Comparison of ENCODE assay signal across 17 cellular contexts in the genomic region with DNA sequence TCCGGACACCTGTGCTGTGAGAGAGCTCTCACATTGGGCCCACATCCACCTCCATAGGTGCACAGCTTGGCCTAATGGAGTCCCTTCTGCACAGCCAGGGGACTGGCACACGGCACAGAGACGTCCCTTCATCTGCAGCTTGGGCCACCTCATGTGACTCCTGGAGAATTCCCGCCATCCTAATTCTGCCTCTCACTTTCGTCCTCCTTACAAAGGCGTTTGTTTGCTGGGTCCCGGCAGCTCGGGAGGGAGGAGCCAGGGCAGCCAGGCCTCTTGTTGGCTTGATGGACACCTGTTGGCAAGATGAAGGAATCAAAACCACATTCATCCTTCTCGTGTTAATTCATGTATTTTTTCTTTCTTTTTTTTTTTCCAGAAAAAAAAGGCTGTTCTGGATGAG. TPM values are rescaled to one million over a fixed set of nuclear protein-coding genes. Genes with fewer than 3 reads are reported as not detected.
DNase-seq lines count a peak whose midpoint lies in the region; ATAC-seq and TF ChIP-seq lines count a peak whose summit lies in the region.
"Had no signal": no experiment of that assay in that cellular context is flagged by ENCODE, and none has a peak within 500 bp of the region (broad histone marks: within the 10 kb centered on the region; RNA-seq: fewer than 3 reads in every experiment).

No MANE protein-coding gene starts in this region.

- H3K4me1 ChIP-seq in HCT116 (ENCODE audit: control insufficient read depth in 1 of 2, insufficient read depth in 2 of 2, low read length in 2 of 2): no peaks in the 10 kb centered on the region
- H3K4me1 ChIP-seq in neuronal stem cell (ENCODE audit: control insufficient read depth in 2 of 2, insufficient read depth in 1 of 2, low read depth in 1 of 2, low read length in 2 of 2): peaks cover 0 to 4% of the 10 kb centered on the region in 2 donors

- WGBS in neuronal stem cell (ENCODE audit: extremely low coverage in 2 of 2, insufficient read length in 2 of 2, insufficient replicate concordance in 1 of 2), 2 donors: no CpG with 5 or more reads among the region's 9 CpGs

- peaks cover 3 to 8% of the 10 kb centered on the region in 2 experiments; a peak in 2 of 4 replicates for H3K36me3 ChIP-seq in HCT116 (ENCODE audit: control insufficient read depth in 1 of 2, insufficient read depth in 2 of 2, low read length in 2 of 2)
- peaks cover 9 to 52% of the 10 kb centered on the region in 2 donors for H3K36me3 ChIP-seq in neuronal stem cell (replicated peaks in 1 of 2; ENCODE audit: control insufficient read depth in 2 of 2, insufficient read depth in 2 of 2, low read length in 2 of 2)

- no peaks in the 10 kb centered on the region for H4K20me1 ChIP-seq in HCT116 (ENCODE audit: insufficient read depth)

- no peaks in the 10 kb centered on the region for H3K79me2 ChIP-seq in HCT116 (ENCODE audit: insufficient read depth, low read length)

- H3K9me2 ChIP-seq in HCT116 (ENCODE audit: insufficient read depth): no peaks in the 10 kb centered on the region

- H3K9ac ChIP-seq in HCT116 (ENCODE audit: low read length) (no peak overlapping the region), neuronal stem cell (ENCODE audit: low read depth, low read length, poor library complexity) (no peak overlapping the region)

- H3K9me3 ChIP-seq in HCT116 (ENCODE audit: control insufficient read depth in 1 of 2, insufficient read depth in 1 of 2, low read depth in 1 of 2, low read length in 2 of 2): no peaks in the 10 kb centered on the region
- H3K9me3 ChIP-seq in neuronal stem cell (replicated peaks in 1 of 2; ENCODE audit: control insufficient read depth in 2 of 2, insufficient read depth in 1 of 2, low read depth in 1 of 2, low read length in 2 of 2): no peaks in the 10 kb centered on the region

- no peak overlapping the region for H2BK5ac ChIP-seq in neuronal stem cell (ENCODE audit: low read length)

- no peak for TF ChIP-seq RAD21 in HCT116 (IDR thresholded peaks at IDR 0.05; ENCODE audit: low read depth)

- H2BK120ac ChIP-seq in neuronal stem cell (ENCODE audit: low read depth, low read length): no peak overlapping the region

- H3K79me1 ChIP-seq in neuronal stem cell (ENCODE audit: low read depth, low read length): peaks cover 1% of the 10 kb centered on the region

- intact Hi-C loops in HCT116 (cut with micrococcal nuclease): no loop called here

- H3K27me3 ChIP-seq in HCT116 (ENCODE audit: insufficient read depth, low read length) (no peaks in the 10 kb centered on the region), neuronal stem cell (ENCODE audit: control insufficient read depth in 3 of 3, insufficient read depth in 3 of 3, low read depth in 1 of 3, low read length in 3 of 3) (no peaks in the 10 kb centered on the region)

- peak overlapping the region; percentile 63 for H3K18ac ChIP-seq in neuronal stem cell (ENCODE audit: low read length)

- no peak overlapping the region for H4K8ac ChIP-seq in neuronal stem cell (ENCODE audit: low read depth, low read length)

- H3K4me3 ChIP-seq in HCT116 (replicated peaks in 1 of 2; ENCODE audit: low read depth in 1 of 2, low read length in 2 of 2) (no peak overlapping the region), epithelial cell of esophagus (ENCODE audit: low read length) (no peak overlapping the region), neuronal stem cell (ENCODE audit: low read length in 2 of 2) (no peak overlapping the region)
- H3K4me3 ChIP-seq: SK-N-MC had no signal

- H3K4ac ChIP-seq in neuronal stem cell (ENCODE audit: low read length): no peak overlapping the region

- H2AK5ac ChIP-seq in neuronal stem cell (ENCODE audit: low read depth, low read length): peak overlapping the region; percentile 2

- H4K91ac ChIP-seq in neuronal stem cell (ENCODE audit: low read depth, low read length, poor library complexity): no peak overlapping the region

- RAD21 ChIA-PET in HCT116 (lab: Charles Lee; ENCODE audit: low non-redundant PET in 1 of 2, low total read pairs in 2 of 2, uncharacterized antibody in 2 of 2, unreplicated experiment in 2 of 2): no interaction called here

- CTCF ChIA-PET in HCT116 (lab: Charles Lee): no interaction called here

- H3K4me2 ChIP-seq in HCT116 (ENCODE audit: low read length) (no peak overlapping the region), neuronal stem cell (ENCODE audit: insufficient read depth, low read length, poor library complexity, severe bottlenecking) (no peak overlapping the region)

- H2BK15ac ChIP-seq in neuronal stem cell (ENCODE audit: low read length): no peak overlapping the region

- H2AFZ ChIP-seq in HCT116 (ENCODE audit: low read depth, low read length, poor library complexity, severe bottlenecking) (no peak overlapping the region), neuronal stem cell (ENCODE audit: low read length) (no peak overlapping the region)

- no peak for TF ChIP-seq POLR2A in HCT116 (IDR thresholded peaks at IDR 0.05; ENCODE audit: borderline replicate concordance, extremely low read depth, insufficient read depth, insufficient read length)

- H3K27ac ChIP-seq in 22Rv1 (no peak overlapping the region), HCT116 (ENCODE audit: low read depth, low read length) (no peak overlapping the region), neuronal stem cell (replicated peaks; ENCODE audit: low read length) (peak overlapping the region; percentile 27)
- H3K27ac ChIP-seq: SK-N-MC had no signal

- TF ChIP-seq CTCF in 22Rv1 (IDR thresholded peaks at IDR 0.05) (0 out of 2 replicates have a peak, but pooled peaks have one; percentile 8), HCT116 (IDR thresholded peaks at IDR 0.05 in 2 of 3, conservative IDR thresholded peaks at IDR 0.05 in 1 of 3; ENCODE audit: borderline replicate concordance in 1 of 3, insufficient read depth in 1 of 3, low read depth in 2 of 3, low read length in 2 of 3) (no peak), epithelial cell of esophagus (IDR thresholded peaks at IDR 0.05; ENCODE audit: insufficient read depth, low read depth, low read length, missing control alignments) (peak; percentile 5)

- POLR2A ChIA-PET in HCT116 (lab: Charles Lee): no interaction called here

- ATAC-seq in HCT116 (peak; percentile 55), GM18867 (IDR thresholded peaks at IDR 0.05; ENCODE audit: unreplicated experiment) (no peak), HG03520 (IDR thresholded peaks at IDR 0.05; ENCODE audit: unreplicated experiment) (no peak)

- DNase-seq in HCT116 (ENCODE audit: low read depth, low spot score) (no peak), epithelial cell of esophagus (ENCODE audit: low read depth) (no peak), neuronal stem cell (ENCODE audit: low spot score) (no peak), NCI-H345 treated with DMSO at 0.1 percent for 48 hours (lab: John Stamatoyannopoulos, UW; ENCODE audit: unreplicated experiment) (no peak), DMS53 (lab: John Stamatoyannopoulos, UW) (no peak)
- DNase-seq: 8988T; Calu3; CD4-positive, alpha-beta T cell; KBM-7; NCI-H1105; NCI-H2081; NCI-H748 treated with DMSO at 0.1 percent for 48 hours; Right ventricle myocardium superior had no signal

- no peak overlapping the region for H2BK12ac ChIP-seq in neuronal stem cell (ENCODE audit: low read length)

- H3K14ac ChIP-seq in neuronal stem cell (ENCODE audit: low read length): peak overlapping the region; percentile 72

- H3K23ac ChIP-seq in neuronal stem cell (ENCODE audit: low read depth, low read length, poor library complexity): no peak overlapping the region

- BruUV-seq in HCT116 (replicated peaks; lab: Mats Ljungman, UMichigan): no TSS peak

TF ChIP-seq in HCT116, 20 proteins besides CTCF, POLR2A, EP300 and RAD21:
- no peak for TF ChIP-seq POLR2AphosphoS5 (IDR thresholded peaks at IDR 0.05; ENCODE audit: low read depth, low read length)
- no peak for TF ChIP-seq ZNF274 (IDR thresholded peaks at IDR 0.05; ENCODE audit: low read depth, low read length)
- TF ChIP-seq, protein P1, sequence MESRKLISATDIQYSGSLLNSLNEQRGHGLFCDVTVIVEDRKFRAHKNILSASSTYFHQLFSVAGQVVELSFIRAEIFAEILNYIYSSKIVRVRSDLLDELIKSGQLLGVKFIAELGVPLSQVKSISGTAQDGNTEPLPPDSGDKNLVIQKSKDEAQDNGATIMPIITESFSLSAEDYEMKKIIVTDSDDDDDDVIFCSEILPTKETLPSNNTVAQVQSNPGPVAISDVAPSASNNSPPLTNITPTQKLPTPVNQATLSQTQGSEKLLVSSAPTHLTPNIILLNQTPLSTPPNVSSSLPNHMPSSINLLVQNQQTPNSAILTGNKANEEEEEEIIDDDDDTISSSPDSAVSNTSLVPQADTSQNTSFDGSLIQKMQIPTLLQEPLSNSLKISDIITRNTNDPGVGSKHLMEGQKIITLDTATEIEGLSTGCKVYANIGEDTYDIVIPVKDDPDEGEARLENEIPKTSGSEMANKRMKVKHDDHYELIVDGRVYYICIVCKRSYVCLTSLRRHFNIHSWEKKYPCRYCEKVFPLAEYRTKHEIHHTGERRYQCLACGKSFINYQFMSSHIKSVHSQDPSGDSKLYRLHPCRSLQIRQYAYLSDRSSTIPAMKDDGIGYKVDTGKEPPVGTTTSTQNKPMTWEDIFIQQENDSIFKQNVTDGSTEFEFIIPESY (IDR thresholded peaks at IDR 0.05; ENCODE audit: extremely low read depth, insufficient replicate concordance, low read length): no peak

RNA-seq across cellular contexts. Expression of a gene that starts 30.7 kb away (rescaled TPM):
- 40.3 TPM for total RNA-seq in HCT116 (2021; ENCODE audit: unreplicated experiment)
- polyA plus RNA-seq in HCT116 (2012): 24.8 and 28.1 TPM in 2 replicates
- polyA plus RNA-seq in neuronal stem cell (2013, experiment 1 of 2): 136 TPM
- 133 TPM for polyA plus RNA-seq in neuronal stem cell (2013, experiment 2 of 2)

RNA-seq across cellular contexts. Expression of a gene that starts 42.3 kb away (rescaled TPM):
- total RNA-seq in HCT116 (2021; ENCODE audit: unreplicated experiment): 21.4 TPM
- polyA plus RNA-seq in HCT116 (2012): 10.4 and 12.2 TPM in 2 replicates
- 10.4 TPM for polyA plus RNA-seq in neuronal stem cell (2013, experiment 1 of 2)
- 10.3 TPM for polyA plus RNA-seq in neuronal stem cell (2013, experiment 2 of 2)

RNA-seq across cellular contexts. Expression of a gene that starts 45.7 kb away (rescaled TPM):
- 47.6 TPM for total RNA-seq in HCT116 (2021; ENCODE audit: unreplicated experiment)
- 32.1 and 35.3 TPM in 2 replicates for polyA plus RNA-seq in HCT116 (2012)
- 18.7 TPM for polyA plus RNA-seq in neuronal stem cell (2013, experiment 1 of 2)
- polyA plus RNA-seq in neuronal stem cell (2013, experiment 2 of 2): 18.1 TPM

Comparison
In these comparisons a context has a peak if more than half of its experiments do, and no peak if none do; other contexts are left out.
1. CTCF ChIP-seq: peak in 22Rv1 (single experiment) and epithelial cell of esophagus (single experiment); none in HCT116 (0 of 3).